Comparison of ENCODE assay signal across 8 cellular contexts in genomic region chr6:46653439-46653942, GRCh38. TPM values are rescaled to one million over a fixed set of nuclear protein-coding genes. Genes with fewer than 3 reads are reported as not detected.
A peak's percentile ranks its signal among the peaks of the same experiment; 100 is the strongest.
DNase-seq lines count a peak whose midpoint lies in the region; ATAC-seq, FAIRE-seq and TF ChIP-seq lines count a peak whose summit lies in the region.

No MANE protein-coding gene starts in this region.

- peak overlapping the region; percentile 69 to 79 (median 70); a peak in 5 of 6 replicates for H3K4me3 ChIP-seq in HepG2 (replicated peaks in 1 of 3; ENCODE audit: insufficient read depth in 1 of 3, low read depth in 2 of 3, low read length in 3 of 3)
- H3K4me3 ChIP-seq in thymus (ENCODE audit: low read length), result peak overlapping the region; percentile 67

- POLR2A ChIA-PET in activated CD4-positive, alpha-beta T cell treated with anti-CD3 and anti-CD28 coated beads, Interleukin-2, amount 10 ng/mL, durations not matched to agents 7 days and 5 days (lab: Charles Lee), result no interaction called here
- POLR2A ChIA-PET in HepG2 (lab: Yijun Ruan, JAX), result no interaction called here

- BruUV-seq in HepG2 (replicated peaks; lab: Mats Ljungman, UMichigan), result no TSS peak

- no peaks in the 10 kb centered on the region for H4K20me1 ChIP-seq in HepG2 (ENCODE audit: insufficient read depth, low read length)

- H3K36me3 ChIP-seq in HepG2 (replicated peaks in 1 of 2; ENCODE audit: control insufficient read depth in 1 of 2, insufficient read depth in 2 of 2, low read length in 2 of 2) (no peaks in the 10 kb centered on the region), thymus (ENCODE audit: control insufficient read depth, insufficient read depth) (no peaks in the 10 kb centered on the region)

- no peaks in the 10 kb centered on the region for H3K9me3 ChIP-seq in HepG2 (ENCODE audit: low read length)
- no peaks in the 10 kb centered on the region for H3K9me3 ChIP-seq in thymus (ENCODE audit: control insufficient read depth)

- H3K36me3 Mint-ChIP-seq in activated CD4-positive, alpha-beta T cell treated with anti-CD3 and anti-CD28 coated beads, Interleukin-2, amount 10 ng/mL, durations not matched to agents 7 days and 5 days (ENCODE audit: low read depth), result no peaks in the 10 kb centered on the region
- no peaks in the 10 kb centered on the region for H3K36me3 Mint-ChIP-seq in activated naive CD8-positive, alpha-beta T cell treated with anti-CD3 and anti-CD28 coated beads, Interleukin-2, amount 50 U/mL, for 24 hours (ENCODE audit: low read depth)

- no peak for FAIRE-seq in HepG2 (lab: Jason Lieb, UNC)

- ATAC-seq in activated naive CD8-positive, alpha-beta T cell treated with anti-CD3 and anti-CD28 coated beads, Interleukin-2, amount 50 U/mL, for 24 hours, result no peak
- ATAC-seq in HepG2 (no peak), GM19395 (IDR thresholded peaks at IDR 0.05; ENCODE audit: unreplicated experiment) (no peak)

- no peak overlapping the region for H3K27ac ChIP-seq in HepG2 (ENCODE audit: extremely low read length, insufficient read depth, low read length)
- H3K27ac ChIP-seq in thymus (ENCODE audit: low read depth), result no peak overlapping the region

- H3K4me2 ChIP-seq in HepG2 (ENCODE audit: low read depth, low read length), result peak overlapping the region; percentile 93

- peaks cover 20% of the 10 kb centered on the region for H3K4me1 ChIP-seq in HepG2 (ENCODE audit: insufficient read depth, low read length)
- peaks cover 11% of the 10 kb centered on the region for H3K4me1 ChIP-seq in thymus (ENCODE audit: control insufficient read depth, insufficient read depth, low read length)

- no peak overlapping the region for H3K27ac Mint-ChIP-seq in activated CD4-positive, alpha-beta T cell treated with anti-CD3 and anti-CD28 coated beads, Interleukin-2, amount 10 ng/mL, durations not matched to agents 7 days and 5 days
- H3K27ac Mint-ChIP-seq in activated naive CD8-positive, alpha-beta T cell treated with anti-CD3 and anti-CD28 coated beads, Interleukin-2, amount 50 U/mL, for 24 hours, result peak overlapping the region; percentile 68

- TF ChIP-seq POLR2A in HepG2 (IDR thresholded peaks at IDR 0.05; ENCODE audit: insufficient read depth in 1 of 2, low read depth in 2 of 2, low read length in 2 of 2), result no peak

- no peaks in the 10 kb centered on the region for H3K79me2 ChIP-seq in HepG2 (ENCODE audit: insufficient read depth, low read length)

- peak overlapping the region; percentile 81 for H3K4me3 Mint-ChIP-seq in activated CD4-positive, alpha-beta T cell treated with anti-CD3 and anti-CD28 coated beads, Interleukin-2, amount 10 ng/mL, durations not matched to agents 7 days and 5 days
- peak overlapping the region; percentile 80 for H3K4me3 Mint-ChIP-seq in activated naive CD8-positive, alpha-beta T cell treated with anti-CD3 and anti-CD28 coated beads, Interleukin-2, amount 50 U/mL, for 24 hours

- in situ Hi-C loops in HepG2 (cut with HindIII; ENCODE audit: extremely low pct_ligation_motif_present, low pct_unique_long_range_greater_than_20kb), result no loop called here

- no peak for TF ChIP-seq RAD21 in HepG2 (CRISPR knock-in tag; IDR thresholded peaks at IDR 0.05)

- H3K27me3 ChIP-seq in HepG2 (ENCODE audit: control insufficient read depth in 1 of 2, insufficient read depth in 2 of 2, low read length in 2 of 2) (peaks cover 0 to 25% of the 10 kb centered on the region in 2 experiments; a peak in 2 of 5 replicates), thymus (ENCODE audit: control insufficient read depth, insufficient read depth) (peaks cover 13% of the 10 kb centered on the region)

- TF ChIP-seq EP300 in HepG2 (IDR thresholded peaks at IDR 0.05; ENCODE audit: low read depth in 2 of 2, low read length in 2 of 2) (no peak), HepG2 (CRISPR knock-in tag; IDR thresholded peaks at IDR 0.05; ENCODE audit: borderline replicate concordance) (no peak)

- peak overlapping the region; percentile 83 for H2AFZ ChIP-seq in HepG2 (ENCODE audit: low read length)

- WGBS in HepG2 (ENCODE audit: low lambda C conversion rate), result 8% methylated on average over 6 of the region's 9 CpGs
- 36% methylated on average over 9 of the region's 9 CpGs for WGBS in thymus

- CTCF ChIA-PET in activated CD4-positive, alpha-beta T cell treated with anti-CD3 and anti-CD28 coated beads, Interleukin-2, amount 10 ng/mL, durations not matched to agents 7 days and 5 days (lab: Charles Lee), result no interaction called here
- CTCF ChIA-PET in HepG2 (lab: Yijun Ruan, JAX; ENCODE audit: low intra/inter-chr PET ratio, low total read pairs), result no interaction called here

- intact Hi-C loops in HepG2 (cut with micrococcal nuclease; ENCODE audit: unreplicated experiment), result loop anchor here (10.0 kb wide), 1 partner anchor 159 kb away; the partner anchor contains the start of gene RCAN2

- no peak for TF ChIP-seq CTCF in HepG2 (CRISPR knock-in tag; IDR thresholded peaks at IDR 0.05)

- H3K4me1 Mint-ChIP-seq in activated CD4-positive, alpha-beta T cell treated with anti-CD3 and anti-CD28 coated beads, Interleukin-2, amount 10 ng/mL, durations not matched to agents 7 days and 5 days, result peaks cover 13% of the 10 kb centered on the region
- H3K4me1 Mint-ChIP-seq in activated naive CD8-positive, alpha-beta T cell treated with anti-CD3 and anti-CD28 coated beads, Interleukin-2, amount 50 U/mL, for 24 hours, result peaks cover 21% of the 10 kb centered on the region

- peaks cover 49% of the 10 kb centered on the region for H3K27me3 Mint-ChIP-seq in activated CD4-positive, alpha-beta T cell treated with anti-CD3 and anti-CD28 coated beads, Interleukin-2, amount 10 ng/mL, durations not matched to agents 7 days and 5 days
- peaks cover 47% of the 10 kb centered on the region for H3K27me3 Mint-ChIP-seq in activated naive CD8-positive, alpha-beta T cell treated with anti-CD3 and anti-CD28 coated beads, Interleukin-2, amount 50 U/mL, for 24 hours

- DNase-seq in activated CD4-positive, alpha-beta T cell treated with anti-CD3 and anti-CD28 coated beads, Interleukin-2, amount 10 ng/mL, durations not matched to agents 7 days and 5 days, result no peak
- DNase-seq in activated CD4-positive, alpha-beta T cell treated with anti-CD3 and anti-CD28 coated beads, Interleukin-2, amount 50 U/mL, for 1 hour, result no peak
- no peak for DNase-seq in activated naive CD8-positive, alpha-beta T cell treated with anti-CD3 and anti-CD28 coated beads, Interleukin-2, amount 50 U/mL, for 24 hours
- DNase-seq in HepG2 (ENCODE audit: low spot score) (no peak), AML-193 (lab: John Stamatoyannopoulos, UW) (no peak)
- no peak for DNase-seq in stimulated activated CD4-positive, alpha-beta T cell treated with anti-CD3 and anti-CD28 coated beads, Interleukin-4, amount 100 ng/mL, for 1 hour

- 0 out of 2 replicates have a peak overlapping the region, but pooled peaks have one; percentile 2 for H3K9ac ChIP-seq in HepG2 (ENCODE audit: insufficient read depth, low read depth, low read length)

- H3K9me3 Mint-ChIP-seq in activated CD4-positive, alpha-beta T cell treated with anti-CD3 and anti-CD28 coated beads, Interleukin-2, amount 10 ng/mL, durations not matched to agents 7 days and 5 days, result no peaks in the 10 kb centered on the region
- H3K9me3 Mint-ChIP-seq in activated naive CD8-positive, alpha-beta T cell treated with anti-CD3 and anti-CD28 coated beads, Interleukin-2, amount 50 U/mL, for 24 hours, result no peaks in the 10 kb centered on the region

RNA-seq across cellular contexts. Expression of gene SLC25A27, which starts 0.7 kb away (rescaled TPM):
- not detected for total RNA-seq in activated CD4-positive, alpha-beta T cell treated with anti-CD3 and anti-CD28 coated beads, Interleukin-2, amount 10 ng/mL, durations not matched to agents 7 days and 5 days
- total RNA-seq in HepG2 (2016; rRNA removed; fragmentation: Illumina TruSeq; extraction: Trizol), result 0.32 and 0.46 TPM in 2 replicates
- not detected in 2 replicates for total RNA-seq in HepG2 (2016; cell fraction: cytosol; rRNA removed; fragmentation: Illumina TruSeq; extraction: Trizol; ENCODE audit: low read depth)
- 1.00 TPM in 1 of 2 replicates, not detected in the other for total RNA-seq in HepG2 (2016; cell fraction: insoluble cytoplasmic fraction; rRNA removed; fragmentation: Illumina TruSeq; extraction: Trizol)
- total RNA-seq in HepG2 (2016; cell fraction: membrane; rRNA removed; fragmentation: Illumina TruSeq; extraction: Trizol), result 0.22 and 0.41 TPM in 2 replicates
- 1.4 and 2.5 TPM in 2 replicates for total RNA-seq in HepG2 (2016; cell fraction: nucleus; rRNA removed; fragmentation: Illumina TruSeq; extraction: Trizol)
- polyA plus RNA-seq in HepG2 (2011; rRNA removed) (1.3 and 1.8 TPM in 2 replicates), thymus (27.0 TPM)
- not detected in 2 replicates for polyA plus RNA-seq in HepG2 (2011; cell fraction: cytosol; rRNA removed)
- 4.5 and 5.8 TPM in 2 replicates for polyA plus RNA-seq in HepG2 (2011; cell fraction: nucleus; rRNA removed)
- 1.5 and 2.6 TPM in 2 replicates for polyA plus RNA-seq in HepG2 (2012)
- polyA plus RNA-seq in HepG2 (2016; cell fraction: cytosol; fragmentation: Illumina TruSeq; extraction: Trizol; ENCODE audit: low read depth), result not detected in 2 replicates
- polyA plus RNA-seq in HepG2 (2016; cell fraction: insoluble cytoplasmic fraction; fragmentation: Illumina TruSeq; extraction: Trizol; ENCODE audit: low read depth), result not detected in 2 replicates
- not detected in 2 replicates for polyA plus RNA-seq in HepG2 (2016; cell fraction: membrane; fragmentation: Illumina TruSeq; extraction: Trizol; ENCODE audit: low read depth)
- polyA plus RNA-seq in HepG2 (2016; cell fraction: nucleus; fragmentation: Illumina TruSeq; extraction: Trizol; ENCODE audit: insufficient read depth, low read depth), result 2.5 and 4.7 TPM in 2 replicates
- polyA minus RNA-seq in HepG2 (2011; rRNA and poly(A)+ RNA removed; ENCODE audit: low replicate concordance), result 0.12 and 0.89 TPM in 2 replicates
- polyA minus RNA-seq in HepG2 (2011; cell fraction: cytosol; rRNA and poly(A)+ RNA removed), result not detected in 2 replicates
- polyA minus RNA-seq in HepG2 (2011; cell fraction: nucleus; rRNA and poly(A)+ RNA removed), result 2.2 and 2.6 TPM in 2 replicates

RNA-seq across cellular contexts. Expression of gene CYP39A1, which starts 0.9 kb away (rescaled TPM):
- not detected for total RNA-seq in activated CD4-positive, alpha-beta T cell treated with anti-CD3 and anti-CD28 coated beads, Interleukin-2, amount 10 ng/mL, durations not matched to agents 7 days and 5 days
- not detected in 2 replicates for total RNA-seq in HepG2 (2016; rRNA removed; fragmentation: Illumina TruSeq; extraction: Trizol)
- total RNA-seq in HepG2 (2016; cell fraction: cytosol; rRNA removed; fragmentation: Illumina TruSeq; extraction: Trizol; ENCODE audit: low read depth), result not detected in 2 replicates
- total RNA-seq in HepG2 (2016; cell fraction: insoluble cytoplasmic fraction; rRNA removed; fragmentation: Illumina TruSeq; extraction: Trizol), result 0.04 and 0.21 TPM in 2 replicates
- total RNA-seq in HepG2 (2016; cell fraction: membrane; rRNA removed; fragmentation: Illumina TruSeq; extraction: Trizol), result not detected in 2 replicates
- total RNA-seq in HepG2 (2016; cell fraction: nucleus; rRNA removed; fragmentation: Illumina TruSeq; extraction: Trizol), result not detected in 2 replicates
- polyA plus RNA-seq in HepG2 (2011; rRNA removed) (0.04 and 0.13 TPM in 2 replicates), thymus (1.2 TPM)
- 0.09 TPM in 1 of 2 replicates, not detected in the other for polyA plus RNA-seq in HepG2 (2011; cell fraction: cytosol; rRNA removed)
- polyA plus RNA-seq in HepG2 (2011; cell fraction: nucleus; rRNA removed), result 0.09 TPM in 1 of 2 replicates, not detected in the other
- polyA plus RNA-seq in HepG2 (2012), result 0.05 TPM in 1 of 2 replicates, not detected in the other
- polyA plus RNA-seq in HepG2 (2016; cell fraction: cytosol; fragmentation: Illumina TruSeq; extraction: Trizol; ENCODE audit: low read depth), result not detected in 2 replicates
- polyA plus RNA-seq in HepG2 (2016; cell fraction: insoluble cytoplasmic fraction; fragmentation: Illumina TruSeq; extraction: Trizol; ENCODE audit: low read depth), result not detected in 2 replicates
- polyA plus RNA-seq in HepG2 (2016; cell fraction: membrane; fragmentation: Illumina TruSeq; extraction: Trizol; ENCODE audit: low read depth), result not detected in 2 replicates
- not detected in 2 replicates for polyA plus RNA-seq in HepG2 (2016; cell fraction: nucleus; fragmentation: Illumina TruSeq; extraction: Trizol; ENCODE audit: insufficient read depth, low read depth)
- polyA minus RNA-seq in HepG2 (2011; rRNA and poly(A)+ RNA removed; ENCODE audit: low replicate concordance), result not detected in 2 replicates
- polyA minus RNA-seq in HepG2 (2011; cell fraction: cytosol; rRNA and poly(A)+ RNA removed), result not detected in 2 replicates
- 0.37 and 0.77 TPM in 2 replicates for polyA minus RNA-seq in HepG2 (2011; cell fraction: nucleus; rRNA and poly(A)+ RNA removed)

RNA-seq across cellular contexts. Expression of gene TDRD6, which starts 34.2 kb away (rescaled TPM):
- not detected for total RNA-seq in activated CD4-positive, alpha-beta T cell treated with anti-CD3 and anti-CD28 coated beads, Interleukin-2, amount 10 ng/mL, durations not matched to agents 7 days and 5 days
- total RNA-seq in HepG2 (2016; rRNA removed; fragmentation: Illumina TruSeq; extraction: Trizol), result not detected in 2 replicates
- total RNA-seq in HepG2 (2016; cell fraction: cytosol; rRNA removed; fragmentation: Illumina TruSeq; extraction: Trizol; ENCODE audit: low read depth), result not detected in 2 replicates
- total RNA-seq in HepG2 (2016; cell fraction: insoluble cytoplasmic fraction; rRNA removed; fragmentation: Illumina TruSeq; extraction: Trizol), result not detected in 2 replicates
- not detected in 2 replicates for total RNA-seq in HepG2 (2016; cell fraction: membrane; rRNA removed; fragmentation: Illumina TruSeq; extraction: Trizol)
- not detected in 2 replicates for total RNA-seq in HepG2 (2016; cell fraction: nucleus; rRNA removed; fragmentation: Illumina TruSeq; extraction: Trizol)
- polyA plus RNA-seq in HepG2 (2011; rRNA removed) (0.01 TPM in 1 of 2 replicates, not detected in the other), thymus (0.30 TPM)
- not detected in 2 replicates for polyA plus RNA-seq in HepG2 (2011; cell fraction: cytosol; rRNA removed)
- polyA plus RNA-seq in HepG2 (2011; cell fraction: nucleus; rRNA removed), result not detected in 2 replicates
- not detected in 2 replicates for polyA plus RNA-seq in HepG2 (2012)
- polyA plus RNA-seq in HepG2 (2016; cell fraction: cytosol; fragmentation: Illumina TruSeq; extraction: Trizol; ENCODE audit: low read depth), result not detected in 2 replicates
- polyA plus RNA-seq in HepG2 (2016; cell fraction: insoluble cytoplasmic fraction; fragmentation: Illumina TruSeq; extraction: Trizol; ENCODE audit: low read depth), result not detected in 2 replicates
- polyA plus RNA-seq in HepG2 (2016; cell fraction: membrane; fragmentation: Illumina TruSeq; extraction: Trizol; ENCODE audit: low read depth), result not detected in 2 replicates
- not detected in 2 replicates for polyA plus RNA-seq in HepG2 (2016; cell fraction: nucleus; fragmentation: Illumina TruSeq; extraction: Trizol; ENCODE audit: insufficient read depth, low read depth)
- polyA minus RNA-seq in HepG2 (2011; rRNA and poly(A)+ RNA removed; ENCODE audit: low replicate concordance), result 0.02 TPM in 2 replicates
- polyA minus RNA-seq in HepG2 (2011; cell fraction: cytosol; rRNA and poly(A)+ RNA removed), result not detected in 2 replicates
- not detected in 2 replicates for polyA minus RNA-seq in HepG2 (2011; cell fraction: nucleus; rRNA and poly(A)+ RNA removed)
